8 cellular contexts compared by ENCODE assay signal in the genomic region with DNA sequence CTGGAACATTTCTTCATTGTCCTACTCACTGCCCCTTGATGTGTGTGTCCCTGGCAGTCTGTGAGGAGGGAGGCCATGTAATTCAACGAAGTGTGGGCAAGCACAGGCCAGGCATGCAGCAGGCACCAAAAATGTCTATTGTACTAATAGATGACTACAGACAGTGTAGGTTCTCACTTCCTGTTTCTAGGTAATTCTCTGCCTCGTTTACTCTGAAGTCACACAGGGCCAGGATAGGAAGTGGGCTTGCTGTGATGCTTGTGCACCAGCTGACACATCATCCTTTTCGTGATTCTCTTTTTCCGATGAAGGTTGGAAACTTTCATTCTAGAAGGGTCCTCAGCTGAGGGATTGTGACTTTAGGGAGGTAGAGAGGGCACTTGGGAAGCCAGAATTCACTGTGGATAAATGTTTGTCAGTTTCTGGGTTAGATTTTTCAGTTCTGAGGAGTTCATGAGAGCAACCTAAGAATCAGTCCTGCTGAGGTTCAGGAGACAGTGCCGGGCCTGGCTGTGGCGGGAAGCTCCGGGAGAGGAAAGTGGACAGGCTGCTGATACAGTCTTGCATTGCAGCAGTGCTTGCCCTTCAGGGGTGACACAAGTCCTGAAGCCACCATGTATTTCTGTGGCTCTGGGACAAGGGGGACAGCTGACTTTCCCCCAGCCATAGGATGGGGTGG. TPM values are rescaled to one million over a fixed set of nuclear protein-coding genes. Genes with fewer than 3 reads are reported as not detected.
DNase-seq lines count a peak whose midpoint lies in the region; ATAC-seq and TF ChIP-seq lines count a peak whose summit lies in the region.

No MANE protein-coding gene starts in this region.

- H3K9me3 ChIP-seq in BE2C, result no peaks in the 10 kb centered on the region

- TF ChIP-seq CTCF in HFFc6 (IDR thresholded peaks at IDR 0.05) (no peak), BE2C (IDR thresholded peaks at IDR 0.05; ENCODE audit: low read depth, low read length) (no peak)

- CTCF ChIA-PET in activated naive CD4-positive, alpha-beta T cell treated with anti-CD3 and anti-CD28 coated beads for 36 hours (lab: Charles Lee), result interaction anchor here (1.1 to 1.4 kb wide), 3 partner anchors 14 to 115 kb away, joined by 3 to 4 read pairs (median 3); no protein-coding TSS in a partner anchor

- no peaks in the 10 kb centered on the region for H3K27me3 Mint-ChIP-seq in activated naive CD4-positive, alpha-beta T cell treated with anti-CD3 and anti-CD28 coated beads for 36 hours (ENCODE audit: low read depth)
- peaks cover 4% of the 10 kb centered on the region for H3K27me3 Mint-ChIP-seq in HFFc6 (ENCODE audit: insufficient read depth)

- peak overlapping the region; percentile 92 for H3K27ac Mint-ChIP-seq in activated naive CD4-positive, alpha-beta T cell treated with anti-CD3 and anti-CD28 coated beads for 36 hours
- no peak overlapping the region for H3K27ac Mint-ChIP-seq in HFFc6

- H3K4me3 Mint-ChIP-seq in activated naive CD4-positive, alpha-beta T cell treated with anti-CD3 and anti-CD28 coated beads for 36 hours, result peak overlapping the region; percentile 30
- H3K4me3 Mint-ChIP-seq in HFFc6, result no peak overlapping the region

- H3K36me3 Mint-ChIP-seq in activated naive CD4-positive, alpha-beta T cell treated with anti-CD3 and anti-CD28 coated beads for 36 hours (ENCODE audit: low read depth), result no peaks in the 10 kb centered on the region
- no peaks in the 10 kb centered on the region for H3K36me3 Mint-ChIP-seq in HFFc6 (ENCODE audit: low read depth)

- intact Hi-C loops in activated naive CD4-positive, alpha-beta T cell treated with anti-CD3 and anti-CD28 coated beads for 36 hours (cut with micrococcal nuclease), result loop anchor here (1.0 to 5.0 kb wide), 5 partner anchors 16 to 404 kb away; no protein-coding TSS in a partner anchor

- ATAC-seq in GM18499 (IDR thresholded peaks at IDR 0.05; ENCODE audit: insufficient read depth, unreplicated experiment) (peak; percentile 92), HG02610 (IDR thresholded peaks at IDR 0.05; ENCODE audit: unreplicated experiment) (peak; percentile 82)

- peaks cover 33% of the 10 kb centered on the region for H3K4me1 Mint-ChIP-seq in activated naive CD4-positive, alpha-beta T cell treated with anti-CD3 and anti-CD28 coated beads for 36 hours (ENCODE audit: low read depth)
- peaks cover 21% of the 10 kb centered on the region for H3K4me1 Mint-ChIP-seq in HFFc6 (ENCODE audit: low read depth)

- H3K36me3 ChIP-seq in BE2C, result no peaks in the 10 kb centered on the region

- no peaks in the 10 kb centered on the region for H3K9me3 Mint-ChIP-seq in activated naive CD4-positive, alpha-beta T cell treated with anti-CD3 and anti-CD28 coated beads for 36 hours
- no peaks in the 10 kb centered on the region for H3K9me3 Mint-ChIP-seq in HFFc6

- no peak overlapping the region for H3K4me3 ChIP-seq in BE2C (ENCODE audit: low read depth, low read length)

- peaks cover 5% of the 10 kb centered on the region for H3K4me1 ChIP-seq in BE2C

- H3K27me3 ChIP-seq in BE2C, result no peaks in the 10 kb centered on the region

- peak; percentile 92 for DNase-seq in NOMO-1 treated with DMSO at 0.1 percent for 48 hours (lab: John Stamatoyannopoulos, UW; ENCODE audit: unreplicated experiment)
- DNase-seq in activated naive CD4-positive, alpha-beta T cell treated with anti-CD3 and anti-CD28 coated beads for 36 hours, result peak; percentile 77
- DNase-seq in stimulated activated CD8-positive, alpha-beta memory T cell treated with anti-CD3 and anti-CD28 coated beads, Interleukin-7, amount 100 ng/mL, for 1 hour (ENCODE audit: low read depth in 2 of 2), result peak; percentile 8 to 15
- DNase-seq in COLO668 (lab: John Stamatoyannopoulos, UW; ENCODE audit: unreplicated experiment), result no peak
- no peak for DNase-seq in HFFc6
- DNase-seq in BE2C, result no peak

RNA-seq across cellular contexts. Expression of a gene that starts 4.3 kb away (rescaled TPM):
- total RNA-seq in activated naive CD4-positive, alpha-beta T cell treated with anti-CD3 and anti-CD28 coated beads for 36 hours, result 10 to 100 TPM; 12.0 to 13.5 TPM
- total RNA-seq in HFFc6 (2021; fragmentation: NEBNext Ultra II Directional; extraction: Animal tissue kit (Norgen Biotek cat#: 25700)), result 10 to 100 TPM; 28.7 to 79.3 (median 72.4) TPM
- polyA plus RNA-seq in BE2C (2012; ENCODE audit: insufficient read depth, insufficient read length, low read depth), result 9.1 TPM

Comparison
In these comparisons a context has a peak if more than half of its experiments do, and no peak if none do; other contexts are left out.
1. DNase-seq: peak in NOMO-1 treated with DMSO at 0.1 percent for 48 hours (single experiment), activated naive CD4-positive, alpha-beta T cell treated with anti-CD3 and anti-CD28 coated beads for 36 hours (single experiment) and stimulated activated CD8-positive, alpha-beta memory T cell treated with anti-CD3 and anti-CD28 coated beads, Interleukin-7, amount 100 ng/mL, for 1 hour (2 of 2); none in COLO668 (single experiment), HFFc6 (single experiment) and BE2C (single experiment).